8 cellular contexts compared by ENCODE assay signal in genomic region chrX:66728818-66729271, GRCh38.
DNase-seq lines count a peak whose midpoint lies in the region; ATAC-seq lines count a peak whose summit lies in the region.

No MANE protein-coding gene starts in this region.

- peaks cover 2% of the 10 kb centered on the region for H3K27me3 ChIP-seq in adipocyte (replicated peaks; ENCODE audit: control insufficient read depth, insufficient read depth, low read length)
- H3K27me3 ChIP-seq in right cardiac atrium (ENCODE audit: control insufficient read depth, insufficient read depth): no peaks in the 10 kb centered on the region

- peak; percentile 78 for ATAC-seq in GM18907 (IDR thresholded peaks at IDR 0.05; ENCODE audit: unreplicated experiment)
- ATAC-seq in HG03460 (IDR thresholded peaks at IDR 0.05; ENCODE audit: unreplicated experiment): peak; percentile 74
- ATAC-seq in right cardiac atrium: peak; percentile 72 to 90

- H3K4me3 ChIP-seq in adipocyte (ENCODE audit: low read length): peak overlapping the region; percentile 81
- peak overlapping the region; percentile 46 for H3K4me3 ChIP-seq in right cardiac atrium (ENCODE audit: low read length)

- in situ Hi-C loops in SK-MEL-5 (cut with HindIII; ENCODE audit: low pct_unique_long_range_greater_than_20kb, low sequenced_read_pairs): no loop called here

- intact Hi-C loops in right cardiac atrium (cut with DNase I): no loop called here

- H3K4me1 ChIP-seq in adipocyte (ENCODE audit: control insufficient read depth, insufficient read depth, low read length): no peaks in the 10 kb centered on the region
- H3K4me1 ChIP-seq in right cardiac atrium (ENCODE audit: control insufficient read depth, insufficient read depth, low read length): no peaks in the 10 kb centered on the region

- no peaks in the 10 kb centered on the region for H3K36me3 ChIP-seq in adipocyte (ENCODE audit: control insufficient read depth, insufficient read depth, low read length, severe bottlenecking)

- peak overlapping the region; percentile 72 for H3K9ac ChIP-seq in adipocyte (ENCODE audit: low read length)

- 1% methylated on average over 21 of the region's 21 CpGs for WGBS in right cardiac atrium

- DNase-seq in AML-193 (lab: John Stamatoyannopoulos, UW): peak; percentile 0 to 18
- DNase-seq in SK-MEL-5 (ENCODE audit: low read depth, low spot score): peak; percentile 81
- peak; percentile 79 for DNase-seq in adipocyte (ENCODE audit: low read depth)
- peak; percentile 31 to 56 (median 42) for DNase-seq in right cardiac atrium
- DNase-seq in putamen (ENCODE audit: low spot score): peak; percentile 49
- DNase-seq in NCI-H1105 (lab: John Stamatoyannopoulos, UW): no peak

- no peak overlapping the region for H3K27ac ChIP-seq in right cardiac atrium (ENCODE audit: low read length)

- H3K9me3 ChIP-seq in adipocyte (ENCODE audit: control insufficient read depth, low read length) (no peaks in the 10 kb centered on the region), right cardiac atrium (ENCODE audit: control insufficient read depth, low read length) (no peaks in the 10 kb centered on the region)
